In genomic region chr19:3201072-3201700, GRCh38 we compare ENCODE assay signal across 28 cellular contexts. TPM values are rescaled to one million over a fixed set of nuclear protein-coding genes. Genes with fewer than 3 reads are reported as not detected.
DNase-seq lines count a peak whose midpoint lies in the region; ATAC-seq, FAIRE-seq and TF ChIP-seq lines count a peak whose summit lies in the region.
"Had no signal": no experiment of that assay in that cellular context is flagged by ENCODE, and none has a peak within 500 bp of the region (broad histone marks: within the 10 kb centered on the region; RNA-seq: fewer than 3 reads in every experiment).

No MANE protein-coding gene starts in this region.

- no peaks in the 10 kb centered on the region for H3K79me2 ChIP-seq in HepG2 (ENCODE audit: insufficient read depth, low read length)

- no peak for TF ChIP-seq EP300 in HepG2 (IDR thresholded peaks at IDR 0.05; ENCODE audit: low read depth in 2 of 2, low read length in 2 of 2)
- no peak for TF ChIP-seq EP300 in HepG2 (CRISPR knock-in tag; IDR thresholded peaks at IDR 0.05; ENCODE audit: borderline replicate concordance)

- peak overlapping the region; percentile 66 for H3K4ac ChIP-seq in neuronal stem cell (ENCODE audit: low read length)

- H4K8ac ChIP-seq in neuronal stem cell (ENCODE audit: low read depth, low read length) = peak overlapping the region; percentile 43

- H3K79me1 ChIP-seq in neuronal stem cell (ENCODE audit: low read depth, low read length) = peaks cover 7% of the 10 kb centered on the region

- no peaks in the 10 kb centered on the region for H4K20me1 ChIP-seq in HepG2 (ENCODE audit: insufficient read depth, low read length)

- H2BK5ac ChIP-seq in neuronal stem cell (ENCODE audit: low read length) = no peak overlapping the region

- H3K27me3 ChIP-seq in heart right ventricle (no peaks in the 10 kb centered on the region), HepG2 (ENCODE audit: control insufficient read depth in 1 of 2, insufficient read depth in 2 of 2, low read length in 2 of 2) (no peaks in the 10 kb centered on the region), neuronal stem cell (ENCODE audit: control insufficient read depth in 3 of 3, insufficient read depth in 3 of 3, low read depth in 1 of 3, low read length in 3 of 3) (no peaks in the 10 kb centered on the region), A673 (replicated peaks; ENCODE audit: insufficient read depth, low read depth, low read length, poor library complexity) (no peaks in the 10 kb centered on the region)
- H3K27me3 ChIP-seq: BE2C; BLaER1 treated with 17β-estradiol and CSF1 and Interleukin-3, amounts not matched to agents 10 nM and 100 nM had no signal

- no peak overlapping the region for H3K4me3 ChIP-seq in heart right ventricle
- no peak overlapping the region for H3K4me3 ChIP-seq in HepG2 (replicated peaks in 1 of 3; ENCODE audit: insufficient read depth in 1 of 3, low read depth in 2 of 3, low read length in 3 of 3)
- no peak overlapping the region for H3K4me3 ChIP-seq in neuronal stem cell (ENCODE audit: low read length in 2 of 2)
- no peak overlapping the region for H3K4me3 ChIP-seq in A673 (ENCODE audit: low read depth, low read length, poor library complexity, severe bottlenecking)
- H3K4me3 ChIP-seq: BLaER1 treated with 17β-estradiol and CSF1 and Interleukin-3, amounts not matched to agents 10 nM and 100 nM; GM23338; HAP-1 had no signal

- no peak overlapping the region for H4K91ac ChIP-seq in neuronal stem cell (ENCODE audit: low read depth, low read length, poor library complexity)

- H3K27ac ChIP-seq in heart right ventricle (no peak overlapping the region), HepG2 (ENCODE audit: extremely low read length, insufficient read depth, low read length) (no peak overlapping the region), neuronal stem cell (replicated peaks; ENCODE audit: low read length) (no peak overlapping the region), A673 (ENCODE audit: low read depth, low read length, poor library complexity, severe bottlenecking) (no peak overlapping the region)
- H3K27ac ChIP-seq: 22Rv1; BLaER1 treated with 17β-estradiol and CSF1 and Interleukin-3, amounts not matched to agents 10 nM and 100 nM had no signal

- no peak for TF ChIP-seq POLR2A in HepG2 (IDR thresholded peaks at IDR 0.05; ENCODE audit: insufficient read depth in 1 of 2, low read depth in 2 of 2, low read length in 2 of 2)

- no peak overlapping the region for H2AK5ac ChIP-seq in neuronal stem cell (ENCODE audit: low read depth, low read length)

- peak overlapping the region; percentile 10 for H2BK12ac ChIP-seq in neuronal stem cell (ENCODE audit: low read length)

- no peak for TF ChIP-seq CTCF in heart right ventricle (IDR thresholded peaks at IDR 0.05)
- no peak for TF ChIP-seq CTCF in HepG2 (CRISPR knock-in tag; IDR thresholded peaks at IDR 0.05)
- TF ChIP-seq CTCF in A673 (conservative IDR thresholded peaks at IDR 0.05; ENCODE audit: low read depth, low read length) = no peak

- BruUV-seq in HepG2 (replicated peaks; lab: Mats Ljungman, UMichigan) (no TSS peak), A673 (replicated peaks; lab: Mats Ljungman, UMichigan) (no TSS peak)

- no peaks in the 10 kb centered on the region for H3K9me3 Mint-ChIP-seq in activated T-helper 2 cell treated with anti-CD3 and anti-CD28 coated beads, Interferon-gamma antibody, Interleukin-2, Interleukin-4, amounts not matched to agents 10 μg/mL and 5 μg/mL and 100 μg/mL, durations not matched to agents 14 hours and 24 hours and 36 hours
- H3K9me3 Mint-ChIP-seq: CD14-positive monocyte; CD4-positive, alpha-beta T cell; CD8-positive, alpha-beta memory T cell; GM23338; HFFc6 had no signal

- FAIRE-seq in HepG2 (lab: Jason Lieb, UNC) = no peak
- FAIRE-seq: A204.1, D721Med, GM12891 had no signal

- H3K27ac Mint-ChIP-seq in activated T-helper 2 cell treated with anti-CD3 and anti-CD28 coated beads, Interferon-gamma antibody, Interleukin-2, Interleukin-4, amounts not matched to agents 10 μg/mL and 5 μg/mL and 100 μg/mL, durations not matched to agents 14 hours and 24 hours and 36 hours = no peak overlapping the region
- H3K27ac Mint-ChIP-seq: CD4-positive, alpha-beta T cell; CD8-positive, alpha-beta memory T cell; GM23338; HFFc6 had no signal

- no peak overlapping the region for H2BK120ac ChIP-seq in neuronal stem cell (ENCODE audit: low read depth, low read length)

- H3K27me3 Mint-ChIP-seq in activated T-helper 2 cell treated with anti-CD3 and anti-CD28 coated beads, Interferon-gamma antibody, Interleukin-2, Interleukin-4, amounts not matched to agents 10 μg/mL and 5 μg/mL and 100 μg/mL, durations not matched to agents 14 hours and 24 hours and 36 hours (ENCODE audit: low read depth) = no peaks in the 10 kb centered on the region
- H3K27me3 Mint-ChIP-seq: CD4-positive, alpha-beta T cell had no signal

- H3K36me3 ChIP-seq in heart right ventricle = peaks cover 0 to 79% (median 10%) of the 10 kb centered on the region in 9 donors
- H3K36me3 ChIP-seq in HepG2 (replicated peaks in 1 of 2; ENCODE audit: control insufficient read depth in 1 of 2, insufficient read depth in 2 of 2, low read length in 2 of 2) = peaks cover 3 to 25% of the 10 kb centered on the region in 2 experiments; a peak in 4 of 5 replicates
- H3K36me3 ChIP-seq in neuronal stem cell (replicated peaks in 1 of 2; ENCODE audit: control insufficient read depth in 2 of 2, insufficient read depth in 2 of 2, low read length in 2 of 2) = peaks cover 13 to 45% of the 10 kb centered on the region in 2 donors
- peaks cover 12% of the 10 kb centered on the region for H3K36me3 ChIP-seq in A673 (ENCODE audit: insufficient read depth, low read length, poor library complexity, severe bottlenecking)

- H2AFZ ChIP-seq in HepG2 (ENCODE audit: low read length) (no peak overlapping the region), neuronal stem cell (ENCODE audit: low read length) (no peak overlapping the region)
- H2AFZ ChIP-seq: GM23338 had no signal

- in situ Hi-C loops in HepG2 (cut with HindIII; ENCODE audit: extremely low pct_ligation_motif_present, low pct_unique_long_range_greater_than_20kb) = no loop called here

- H3K4me2 ChIP-seq in HepG2 (ENCODE audit: low read depth, low read length) (no peak overlapping the region), neuronal stem cell (ENCODE audit: insufficient read depth, low read length, poor library complexity, severe bottlenecking) (no peak overlapping the region)
- H3K4me2 ChIP-seq: BLaER1 treated with 17β-estradiol and CSF1 and Interleukin-3, amounts not matched to agents 10 nM and 100 nM; GM23338 had no signal

- WGBS in heart right ventricle, 2 donors = 97 to 98% methylated on average over 34 to 39 of the region's 39 CpGs
- 98% methylated on average over 38 of the region's 39 CpGs for WGBS in HepG2 (ENCODE audit: low lambda C conversion rate)
- no CpG with 5 or more reads among the region's 39 CpGs for WGBS in neuronal stem cell (ENCODE audit: extremely low coverage in 2 of 2, insufficient read length in 2 of 2, insufficient replicate concordance in 1 of 2), 2 donors

- H3K18ac ChIP-seq in neuronal stem cell (ENCODE audit: low read length) = no peak overlapping the region

- ATAC-seq in left cardiac atrium = no peak
- no peak for ATAC-seq in heart right ventricle
- ATAC-seq in HepG2 = no peak
- ATAC-seq in GM19324 (IDR thresholded peaks at IDR 0.05; ENCODE audit: low FRiP score, unreplicated experiment) = no peak
- ATAC-seq: GM23338 had no signal

- no peaks in the 10 kb centered on the region for H3K4me1 ChIP-seq in heart right ventricle
- no peaks in the 10 kb centered on the region for H3K4me1 ChIP-seq in HepG2 (ENCODE audit: insufficient read depth, low read length)
- H3K4me1 ChIP-seq in neuronal stem cell (ENCODE audit: control insufficient read depth in 2 of 2, insufficient read depth in 1 of 2, low read depth in 1 of 2, low read length in 2 of 2) = no peaks in the 10 kb centered on the region
- H3K4me1 ChIP-seq in A673 (ENCODE audit: insufficient read depth, low read length, poor library complexity, severe bottlenecking) = no peaks in the 10 kb centered on the region
- H3K4me1 ChIP-seq: BLaER1 treated with 17β-estradiol and CSF1 and Interleukin-3, amounts not matched to agents 10 nM and 100 nM; HAP-1 had no signal

- no peak for TF ChIP-seq RAD21 in HepG2 (CRISPR knock-in tag; IDR thresholded peaks at IDR 0.05)

- H3K14ac ChIP-seq in neuronal stem cell (ENCODE audit: low read length) = no peak overlapping the region

- intact Hi-C loops in left cardiac atrium (cut with DNase I) (no loop called here), heart right ventricle (cut with DNase I) (no loop called here), HepG2 (cut with micrococcal nuclease; ENCODE audit: unreplicated experiment) (no loop called here), A673 (cut with micrococcal nuclease; ENCODE audit: unreplicated experiment) (no loop called here)
- intact Hi-C loops in activated T-helper 2 cell treated with anti-CD3 and anti-CD28 coated beads, Interferon-gamma antibody, Interleukin-2, Interleukin-4, amounts not matched to agents 10 μg/mL and 5 μg/mL and 100 μg/mL, durations not matched to agents 14 hours and 24 hours and 36 hours (cut with micrococcal nuclease) = no loop called here

- CTCF ChIA-PET in HepG2 (lab: Yijun Ruan, JAX; ENCODE audit: low intra/inter-chr PET ratio, low total read pairs) = no interaction called here
- CTCF ChIA-PET in A673 (lab: Charles Lee) = no interaction called here

- no peak overlapping the region for H3K23ac ChIP-seq in neuronal stem cell (ENCODE audit: low read depth, low read length, poor library complexity)

- H3K4me3 Mint-ChIP-seq in activated T-helper 2 cell treated with anti-CD3 and anti-CD28 coated beads, Interferon-gamma antibody, Interleukin-2, Interleukin-4, amounts not matched to agents 10 μg/mL and 5 μg/mL and 100 μg/mL, durations not matched to agents 14 hours and 24 hours and 36 hours (ENCODE audit: low read depth) = no peak overlapping the region
- H3K4me3 Mint-ChIP-seq: CD14-positive monocyte; CD4-positive, alpha-beta T cell; CD8-positive, alpha-beta memory T cell; GM23338; HFFc6 had no signal

- H3K4me1 Mint-ChIP-seq in activated T-helper 2 cell treated with anti-CD3 and anti-CD28 coated beads, Interferon-gamma antibody, Interleukin-2, Interleukin-4, amounts not matched to agents 10 μg/mL and 5 μg/mL and 100 μg/mL, durations not matched to agents 14 hours and 24 hours and 36 hours (ENCODE audit: low read depth) = no peaks in the 10 kb centered on the region
- H3K4me1 Mint-ChIP-seq: CD14-positive monocyte; CD8-positive, alpha-beta memory T cell; GM23338 had no signal

- DNase-seq in left cardiac atrium = peak; percentile 17
- DNase-seq in heart right ventricle = no peak
- no peak for DNase-seq in HepG2 (ENCODE audit: low spot score)
- no peak for DNase-seq in neuronal stem cell (ENCODE audit: low spot score)
- DNase-seq in ureter (ENCODE audit: low spot score) = peak; percentile 34
- no peak for DNase-seq in activated T-helper 2 cell treated with anti-CD3 and anti-CD28 coated beads, Interferon-gamma antibody, Interleukin-2, Interleukin-4, amounts not matched to agents 10 μg/mL and 5 μg/mL and 100 μg/mL, durations not matched to agents 14 hours and 24 hours and 36 hours (ENCODE audit: low spot score)
- DNase-seq in A673 (ENCODE audit: low spot score) = no peak
- DNase-seq: ACHN; AML-193; BE2C; CD4-positive, alpha-beta T cell; CD8-positive, alpha-beta memory T cell; DMS 273 treated with DMSO at 0.1 percent for 48 hours; DMS79 treated with DMSO at 0.1 percent for 48 hours; GF-D8; HFFc6 had no signal

- H2BK15ac ChIP-seq in neuronal stem cell (ENCODE audit: low read length) = no peak overlapping the region

- peaks cover 9% of the 10 kb centered on the region for H3K36me3 Mint-ChIP-seq in activated T-helper 2 cell treated with anti-CD3 and anti-CD28 coated beads, Interferon-gamma antibody, Interleukin-2, Interleukin-4, amounts not matched to agents 10 μg/mL and 5 μg/mL and 100 μg/mL, durations not matched to agents 14 hours and 24 hours and 36 hours (ENCODE audit: low read depth)

- H3K9me3 ChIP-seq in heart right ventricle (no peaks in the 10 kb centered on the region), HepG2 (ENCODE audit: low read length) (no peaks in the 10 kb centered on the region), neuronal stem cell (replicated peaks in 1 of 2; ENCODE audit: control insufficient read depth in 2 of 2, insufficient read depth in 1 of 2, low read depth in 1 of 2, low read length in 2 of 2) (no peaks in the 10 kb centered on the region), A673 (ENCODE audit: low read depth, low read length, poor library complexity, severe bottlenecking) (no peaks in the 10 kb centered on the region)
- H3K9me3 ChIP-seq: BE2C; BLaER1 treated with 17β-estradiol and CSF1 and Interleukin-3, amounts not matched to agents 10 nM and 100 nM; HAP-1 had no signal

- POLR2A ChIA-PET in HepG2 (lab: Yijun Ruan, JAX) (no interaction called here), A673 (lab: Charles Lee; ENCODE audit: low non-redundant PET) (no interaction called here)

- H3K9ac ChIP-seq in HepG2 (ENCODE audit: insufficient read depth, low read depth, low read length) = no peak overlapping the region
- H3K9ac ChIP-seq in neuronal stem cell (ENCODE audit: low read depth, low read length, poor library complexity) = peak overlapping the region; percentile 44
- H3K9ac ChIP-seq: BLaER1 treated with 17β-estradiol and CSF1 and Interleukin-3, amounts not matched to agents 10 nM and 100 nM had no signal

RNA-seq across cellular contexts. Expression of gene NCLN, which starts 15.5 kb away (rescaled TPM):
- 10 to 100 TPM; 32.8 to 48.9 TPM for total RNA-seq in left cardiac atrium
- total RNA-seq in heart right ventricle = 10 to 100 TPM; 17.1 to 36.3 (median 24.6) TPM
- polyA plus RNA-seq in heart right ventricle = 10 to 100 TPM; 31.4 to 43.6 TPM
- total RNA-seq in HepG2 (2016; rRNA removed; fragmentation: Illumina TruSeq; extraction: Trizol) = 20.0 and 56.0 TPM in 2 replicates
- 14.5 and 16.6 TPM in 2 replicates for total RNA-seq in HepG2 (2016; cell fraction: cytosol; rRNA removed; fragmentation: Illumina TruSeq; extraction: Trizol; ENCODE audit: low read depth)
- total RNA-seq in HepG2 (2016; cell fraction: insoluble cytoplasmic fraction; rRNA removed; fragmentation: Illumina TruSeq; extraction: Trizol) = 22.2 and 58.2 TPM in 2 replicates
- total RNA-seq in HepG2 (2016; cell fraction: membrane; rRNA removed; fragmentation: Illumina TruSeq; extraction: Trizol) = 36.2 and 36.4 TPM in 2 replicates
- 45.5 and 60.9 TPM in 2 replicates for total RNA-seq in HepG2 (2016; cell fraction: nucleus; rRNA removed; fragmentation: Illumina TruSeq; extraction: Trizol)
- 42.6 and 55.5 TPM in 2 replicates for polyA plus RNA-seq in HepG2 (2011; rRNA removed)
- polyA plus RNA-seq in HepG2 (2011; cell fraction: cytosol; rRNA removed) = 34.0 and 56.6 TPM in 2 replicates
- polyA plus RNA-seq in HepG2 (2011; cell fraction: nucleus; rRNA removed) = 87.2 and 112 TPM in 2 replicates
- polyA plus RNA-seq in HepG2 (2012) = 29.1 and 45.2 TPM in 2 replicates
- polyA plus RNA-seq in HepG2 (2016; cell fraction: cytosol; fragmentation: Illumina TruSeq; extraction: Trizol; ENCODE audit: low read depth) = 21.6 and 23.7 TPM in 2 replicates
- polyA plus RNA-seq in HepG2 (2016; cell fraction: insoluble cytoplasmic fraction; fragmentation: Illumina TruSeq; extraction: Trizol; ENCODE audit: low read depth) = 19.8 and 29.4 TPM in 2 replicates
- 31.3 and 31.9 TPM in 2 replicates for polyA plus RNA-seq in HepG2 (2016; cell fraction: membrane; fragmentation: Illumina TruSeq; extraction: Trizol; ENCODE audit: low read depth)
- polyA plus RNA-seq in HepG2 (2016; cell fraction: nucleus; fragmentation: Illumina TruSeq; extraction: Trizol; ENCODE audit: insufficient read depth, low read depth) = 109 and 110 TPM in 2 replicates
- 99.1 and 126 TPM in 2 replicates for polyA minus RNA-seq in HepG2 (2011; rRNA and poly(A)+ RNA removed; ENCODE audit: low replicate concordance)
- polyA minus RNA-seq in HepG2 (2011; cell fraction: cytosol; rRNA and poly(A)+ RNA removed) = 41.8 and 46.2 TPM in 2 replicates
- polyA minus RNA-seq in HepG2 (2011; cell fraction: nucleus; rRNA and poly(A)+ RNA removed) = 16.4 and 18.6 TPM in 2 replicates
- polyA plus RNA-seq in neuronal stem cell (2013, experiment 1 of 2) = 20.8 TPM
- polyA plus RNA-seq in neuronal stem cell (2013, experiment 2 of 2) = 20.9 TPM
- 69.2 TPM for total RNA-seq in ureter
- 86.3 and 88.1 TPM in 2 replicates for total RNA-seq in activated T-helper 2 cell treated with anti-CD3 and anti-CD28 coated beads, Interferon-gamma antibody, Interleukin-2, Interleukin-4, amounts not matched to agents 10 μg/mL and 5 μg/mL and 100 μg/mL, durations not matched to agents 14 hours and 24 hours and 36 hours
- total RNA-seq in A673 (2021) = 104 and 122 TPM in 2 replicates

RNA-seq across cellular contexts. Expression of gene S1PR4, which starts 22.6 kb away (rescaled TPM):
- 1 to 10 TPM; 1.5 to 1.6 TPM for total RNA-seq in left cardiac atrium
- 1 to 10 TPM in 1 of 10 donors, under 1 TPM in 9; 0.24 to 3.3 (median 0.59) TPM for total RNA-seq in heart right ventricle
- polyA plus RNA-seq in heart right ventricle = 1 to 10 TPM; 1.5 to 1.9 TPM
- total RNA-seq in HepG2 (2016; rRNA removed; fragmentation: Illumina TruSeq; extraction: Trizol) = 0.07 TPM in 1 of 2 replicates, not detected in the other
- not detected in 2 replicates for total RNA-seq in HepG2 (2016; cell fraction: cytosol; rRNA removed; fragmentation: Illumina TruSeq; extraction: Trizol; ENCODE audit: low read depth)
- 0.09 TPM in 1 of 2 replicates, not detected in the other for total RNA-seq in HepG2 (2016; cell fraction: insoluble cytoplasmic fraction; rRNA removed; fragmentation: Illumina TruSeq; extraction: Trizol)
- not detected in 2 replicates for total RNA-seq in HepG2 (2016; cell fraction: membrane; rRNA removed; fragmentation: Illumina TruSeq; extraction: Trizol)
- total RNA-seq in HepG2 (2016; cell fraction: nucleus; rRNA removed; fragmentation: Illumina TruSeq; extraction: Trizol) = not detected in 2 replicates
- polyA plus RNA-seq in HepG2 (2011; rRNA removed) = 0.09 and 0.33 TPM in 2 replicates
- not detected in 2 replicates for polyA plus RNA-seq in HepG2 (2011; cell fraction: cytosol; rRNA removed)
- polyA plus RNA-seq in HepG2 (2011; cell fraction: nucleus; rRNA removed) = 1.2 and 1.8 TPM in 2 replicates
- not detected in 2 replicates for polyA plus RNA-seq in HepG2 (2012)
- polyA plus RNA-seq in HepG2 (2016; cell fraction: cytosol; fragmentation: Illumina TruSeq; extraction: Trizol; ENCODE audit: low read depth) = not detected in 2 replicates
- polyA plus RNA-seq in HepG2 (2016; cell fraction: insoluble cytoplasmic fraction; fragmentation: Illumina TruSeq; extraction: Trizol; ENCODE audit: low read depth) = not detected in 2 replicates
- not detected in 2 replicates for polyA plus RNA-seq in HepG2 (2016; cell fraction: membrane; fragmentation: Illumina TruSeq; extraction: Trizol; ENCODE audit: low read depth)
- polyA plus RNA-seq in HepG2 (2016; cell fraction: nucleus; fragmentation: Illumina TruSeq; extraction: Trizol; ENCODE audit: insufficient read depth, low read depth) = 0.29 TPM in 1 of 2 replicates, not detected in the other
- polyA minus RNA-seq in HepG2 (2011; rRNA and poly(A)+ RNA removed; ENCODE audit: low replicate concordance) = 0.19 TPM in 1 of 2 replicates, not detected in the other
- not detected in 2 replicates for polyA minus RNA-seq in HepG2 (2011; cell fraction: cytosol; rRNA and poly(A)+ RNA removed)
- 0.25 TPM in 1 of 2 replicates, not detected in the other for polyA minus RNA-seq in HepG2 (2011; cell fraction: nucleus; rRNA and poly(A)+ RNA removed)
- not detected for polyA plus RNA-seq in neuronal stem cell (2013, experiment 1 of 2)
- polyA plus RNA-seq in neuronal stem cell (2013, experiment 2 of 2) = not detected
- 0.89 TPM for total RNA-seq in ureter
- total RNA-seq in activated T-helper 2 cell treated with anti-CD3 and anti-CD28 coated beads, Interferon-gamma antibody, Interleukin-2, Interleukin-4, amounts not matched to agents 10 μg/mL and 5 μg/mL and 100 μg/mL, durations not matched to agents 14 hours and 24 hours and 36 hours = 48.5 and 48.9 TPM in 2 replicates
- total RNA-seq in A673 (2021) = not detected in 2 replicates
- total RNA-seq: Daoy, G401, H4, HFFc6 had no signal
- polyA plus RNA-seq: GM23338 had no signal

RNA-seq across cellular contexts. Expression of gene CELF5, which starts 23.3 kb away (rescaled TPM):
- total RNA-seq in left cardiac atrium (under 1 TPM in 1 of 2 donors, not detected in 1; 0.16 TPM), heart right ventricle (not detected), HepG2 (2016; rRNA removed; fragmentation: Illumina TruSeq; extraction: Trizol) (0.14 and 0.31 TPM in 2 replicates), ureter (0.62 TPM), A673 (2021) (3.1 and 3.7 TPM in 2 replicates)
- polyA plus RNA-seq in heart right ventricle (not detected), HepG2 (2011; rRNA removed) (0.84 and 0.91 TPM in 2 replicates)
- total RNA-seq in HepG2 (2016; cell fraction: cytosol; rRNA removed; fragmentation: Illumina TruSeq; extraction: Trizol; ENCODE audit: low read depth) = 0.35 TPM in 1 of 2 replicates, not detected in the other
- total RNA-seq in HepG2 (2016; cell fraction: insoluble cytoplasmic fraction; rRNA removed; fragmentation: Illumina TruSeq; extraction: Trizol) = 0.16 and 0.30 TPM in 2 replicates
- total RNA-seq in HepG2 (2016; cell fraction: membrane; rRNA removed; fragmentation: Illumina TruSeq; extraction: Trizol) = 0.12 and 0.28 TPM in 2 replicates
- 0.66 and 0.68 TPM in 2 replicates for total RNA-seq in HepG2 (2016; cell fraction: nucleus; rRNA removed; fragmentation: Illumina TruSeq; extraction: Trizol)
- 0.23 and 0.43 TPM in 2 replicates for polyA plus RNA-seq in HepG2 (2011; cell fraction: cytosol; rRNA removed)
- 3.4 and 3.5 TPM in 2 replicates for polyA plus RNA-seq in HepG2 (2011; cell fraction: nucleus; rRNA removed)
- polyA plus RNA-seq in HepG2 (2012) = 2.1 and 2.4 TPM in 2 replicates
- 0.07 and 0.20 TPM in 2 replicates for polyA plus RNA-seq in HepG2 (2016; cell fraction: cytosol; fragmentation: Illumina TruSeq; extraction: Trizol; ENCODE audit: low read depth)
- polyA plus RNA-seq in HepG2 (2016; cell fraction: insoluble cytoplasmic fraction; fragmentation: Illumina TruSeq; extraction: Trizol; ENCODE audit: low read depth) = 0.19 and 0.47 TPM in 2 replicates
- polyA plus RNA-seq in HepG2 (2016; cell fraction: membrane; fragmentation: Illumina TruSeq; extraction: Trizol; ENCODE audit: low read depth) = 0.15 and 0.30 TPM in 2 replicates
- polyA plus RNA-seq in HepG2 (2016; cell fraction: nucleus; fragmentation: Illumina TruSeq; extraction: Trizol; ENCODE audit: insufficient read depth, low read depth) = 1.6 and 1.9 TPM in 2 replicates
- 0.44 and 0.56 TPM in 2 replicates for polyA minus RNA-seq in HepG2 (2011; rRNA and poly(A)+ RNA removed; ENCODE audit: low replicate concordance)
- 0.40 TPM in 1 of 2 replicates, not detected in the other for polyA minus RNA-seq in HepG2 (2011; cell fraction: cytosol; rRNA and poly(A)+ RNA removed)
- polyA minus RNA-seq in HepG2 (2011; cell fraction: nucleus; rRNA and poly(A)+ RNA removed) = 0.75 and 0.77 TPM in 2 replicates
- polyA plus RNA-seq in neuronal stem cell (2013, experiment 1 of 2) = 16.6 TPM
- polyA plus RNA-seq in neuronal stem cell (2013, experiment 2 of 2) = 17.4 TPM
- 0.16 and 0.18 TPM in 2 replicates for total RNA-seq in activated T-helper 2 cell treated with anti-CD3 and anti-CD28 coated beads, Interferon-gamma antibody, Interleukin-2, Interleukin-4, amounts not matched to agents 10 μg/mL and 5 μg/mL and 100 μg/mL, durations not matched to agents 14 hours and 24 hours and 36 hours
- polyA plus RNA-seq: CD14-positive monocyte; CD8-positive, alpha-beta memory T cell had no signal

Comparison
In these comparisons a context has a peak if more than half of its experiments do, and no peak if none do; other contexts are left out.
1. DNase-seq: peak in left cardiac atrium (single experiment) and ureter (single experiment); none in heart right ventricle (0 of 2), HepG2 (single experiment), neuronal stem cell (single experiment), activated T-helper 2 cell treated with anti-CD3 and anti-CD28 coated beads, Interferon-gamma antibody, Interleukin-2, Interleukin-4, amounts not matched to agents 10 μg/mL and 5 μg/mL and 100 μg/mL, durations not matched to agents 14 hours and 24 hours and 36 hours (single experiment) and A673 (single experiment).
2. RNA of gene S1PR4, which starts 22.6 kb away (total RNA-seq): 48.5 to 48.9 TPM in activated T-helper 2 cell treated with anti-CD3 and anti-CD28 coated beads, Interferon-gamma antibody, Interleukin-2, Interleukin-4, amounts not matched to agents 10 μg/mL and 5 μg/mL and 100 μg/mL, durations not matched to agents 14 hours and 24 hours and 36 hours; 1.5 to 1.6 TPM in left cardiac atrium, 0.89 TPM in ureter (single experiment), 0.24 to 3.3 TPM in heart right ventricle, 0.07 to 0.09 TPM in HepG2 and not detected in A673; every median in the first group is over 10 times any median in the second.